ENCODE assay signal across 18 cellular contexts in genomic region chr3:150653110-150653561, GRCh38. TPM values are rescaled to one million over a fixed set of nuclear protein-coding genes. Genes with fewer than 3 reads are reported as not detected.
DNase-seq lines count a peak whose midpoint lies in the region; ATAC-seq, FAIRE-seq and TF ChIP-seq lines count a peak whose summit lies in the region.
"Had no signal": no experiment of that assay in that cellular context is flagged by ENCODE, and none has a peak within 500 bp of the region (broad histone marks: within the 10 kb centered on the region; RNA-seq: fewer than 3 reads in every experiment).

No MANE protein-coding gene starts in this region.

- H3K27ac ChIP-seq in ovary, result no peak overlapping the region
- H3K27ac ChIP-seq: gastrocnemius medialis, Peyer's patch had no signal

- TF ChIP-seq EP300 in ovary (IDR thresholded peaks at IDR 0.05), result no peak

- H3K27me3 Mint-ChIP-seq in T-helper 2 cell treated with Interferon-gamma antibody and Interleukin-4, amounts not matched to agents 5 μg/mL and 100 μg/mL, for 36 hours (ENCODE audit: low read depth), result peaks cover 23% of the 10 kb centered on the region
- H3K27me3 Mint-ChIP-seq: stimulated activated memory B cell treated with anti-CD40 and anti-IgM and Interleukin-4, amounts not matched to agents 10 μg/mL and 1 μg/mL and 100 μg/mL, for 72 hours had no signal

- no peaks in the 10 kb centered on the region for H3K36me3 Mint-ChIP-seq in T-helper 2 cell treated with Interferon-gamma antibody and Interleukin-4, amounts not matched to agents 5 μg/mL and 100 μg/mL, for 36 hours (ENCODE audit: low read depth)
- H3K36me3 Mint-ChIP-seq: stimulated activated memory B cell treated with anti-CD40 and anti-IgM and Interleukin-4, amounts not matched to agents 10 μg/mL and 1 μg/mL and 100 μg/mL, for 72 hours had no signal

- H3K9me3 Mint-ChIP-seq in T-helper 2 cell treated with Interferon-gamma antibody and Interleukin-4, amounts not matched to agents 5 μg/mL and 100 μg/mL, for 36 hours, result no peaks in the 10 kb centered on the region
- H3K9me3 Mint-ChIP-seq: stimulated activated memory B cell treated with anti-CD40 and anti-IgM and Interleukin-4, amounts not matched to agents 10 μg/mL and 1 μg/mL and 100 μg/mL, for 72 hours had no signal

- peak; percentile 90 for FAIRE-seq in GM12891 (lab: Jason Lieb, UNC)
- FAIRE-seq: kidney had no signal

- no peaks in the 10 kb centered on the region for H3K4me1 ChIP-seq in ovary (ENCODE audit: insufficient read depth)
- H3K4me1 ChIP-seq: gastrocnemius medialis, Peyer's patch had no signal

- in situ Hi-C loops in GM13976 (cut with MboI; ENCODE audit: low sequenced_read_pairs, unreplicated experiment), result no loop called here

- H3K9me3 ChIP-seq in ovary, result no peaks in the 10 kb centered on the region
- H3K9me3 ChIP-seq: gastrocnemius medialis, Peyer's patch had no signal

- H3K27ac Mint-ChIP-seq in T-helper 2 cell treated with Interferon-gamma antibody and Interleukin-4, amounts not matched to agents 5 μg/mL and 100 μg/mL, for 36 hours, result no peak overlapping the region
- H3K27ac Mint-ChIP-seq: stimulated activated memory B cell treated with anti-CD40 and anti-IgM and Interleukin-4, amounts not matched to agents 10 μg/mL and 1 μg/mL and 100 μg/mL, for 72 hours; T-helper 17 cell had no signal

- TF ChIP-seq CTCF in GM13976 (IDR thresholded peaks at IDR 0.05; ENCODE audit: borderline replicate concordance, control extremely low read depth, extremely low read depth, insufficient read depth, missing control alignments) (no peak), GM10266 (IDR thresholded peaks at IDR 0.05; ENCODE audit: control insufficient read depth, insufficient read depth, low read depth, missing control alignments) (no peak), ovary (IDR thresholded peaks at IDR 0.05) (no peak)

- H3K4me1 Mint-ChIP-seq in T-helper 2 cell treated with Interferon-gamma antibody and Interleukin-4, amounts not matched to agents 5 μg/mL and 100 μg/mL, for 36 hours (ENCODE audit: low read depth), result peaks cover 4% of the 10 kb centered on the region
- H3K4me1 Mint-ChIP-seq: T-helper 17 cell had no signal

- ATAC-seq in GM19397 (IDR thresholded peaks at IDR 0.05; ENCODE audit: unreplicated experiment), result peak; percentile 53
- peak; percentile 80 for ATAC-seq in HG02852 (IDR thresholded peaks at IDR 0.05; ENCODE audit: unreplicated experiment)
- ATAC-seq in HG03558 (IDR thresholded peaks at IDR 0.05; ENCODE audit: extremely low read depth, unreplicated experiment), result peak; percentile 42
- ATAC-seq: gastrocnemius medialis; stimulated activated memory B cell treated with anti-CD40 and anti-IgM and Interleukin-4, amounts not matched to agents 10 μg/mL and 1 μg/mL and 100 μg/mL, for 72 hours; T-helper 17 cell had no signal

- DNase-seq in GM12891 (ENCODE audit: insufficient read length, low spot score), result no peak
- no peak for DNase-seq in T-helper 2 cell treated with Interferon-gamma antibody and Interleukin-4, amounts not matched to agents 5 μg/mL and 100 μg/mL, for 36 hours (ENCODE audit: low spot score)
- DNase-seq in GM13976 (ENCODE audit: low spot score), result no peak
- DNase-seq in GM10266 (ENCODE audit: extremely low spot score), result no peak
- DNase-seq in ovary, result no peak
- DNase-seq: activated CD4-positive, alpha-beta T cell treated with anti-CD3 and anti-CD28 coated beads for 48 hours; DMS 273 treated with DMSO at 0.1 percent for 48 hours; gastrocnemius medialis; GOT3; kidney; NCI-H226; Peyer's patch; T-helper 17 cell had no signal

- intact Hi-C loops in ovary (cut with DNase I), result no loop called here

- no peak overlapping the region for H3K4me3 Mint-ChIP-seq in T-helper 2 cell treated with Interferon-gamma antibody and Interleukin-4, amounts not matched to agents 5 μg/mL and 100 μg/mL, for 36 hours
- H3K4me3 Mint-ChIP-seq: stimulated activated memory B cell treated with anti-CD40 and anti-IgM and Interleukin-4, amounts not matched to agents 10 μg/mL and 1 μg/mL and 100 μg/mL, for 72 hours; T-helper 17 cell had no signal

- H3K4me3 ChIP-seq in ovary, result no peak overlapping the region
- H3K4me3 ChIP-seq: gastrocnemius medialis, Peyer's patch had no signal

- WGBS in ovary, 3 donors, result 87 to 93% (median 88%) methylated on average over 4 of the region's 4 CpGs

- H3K36me3 ChIP-seq in ovary, result no peaks in the 10 kb centered on the region
- H3K36me3 ChIP-seq: gastrocnemius medialis, Peyer's patch had no signal

- TF ChIP-seq POLR2A in GM12891 (IDR thresholded peaks at IDR 0.05; ENCODE audit: low read depth, low read length) (no peak), ovary (IDR thresholded peaks at IDR 0.05) (no peak)

- no peaks in the 10 kb centered on the region for H3K27me3 ChIP-seq in ovary
- H3K27me3 ChIP-seq: gastrocnemius medialis, Peyer's patch had no signal

TF ChIP-seq in GM12891, 5 proteins besides CTCF, POLR2A, EP300 and RAD21:
- TF ChIP-seq PAX5 (IDR thresholded peaks at IDR 0.05; ENCODE audit: insufficient read depth, low read length, severe bottlenecking), result no peak
- TF ChIP-seq SPI1 (IDR thresholded peaks at IDR 0.05; ENCODE audit: low read depth, low read length), result 0 out of 2 replicates have a peak, but pooled peaks have one; percentile 6
- TF ChIP-seq POLR2AphosphoS5 (IDR thresholded peaks at IDR 0.05; ENCODE audit: low read depth, low read length), result no peak

RNA-seq across cellular contexts. Expression of gene SELENOT, which starts 50.0 kb away (rescaled TPM):
- polyA plus RNA-seq in GM12891 (2012; ENCODE audit: low read depth, missing spikeins), result 85.9 TPM
- total RNA-seq in ovary, result 10 to 100 TPM; 56.0 to 78.5 (median 69.1) TPM
- polyA plus RNA-seq in ovary, result 10 to 100 TPM; 43.4 to 98.1 TPM

RNA-seq across cellular contexts. Expression of gene ERICH6, which starts 50.6 kb away (rescaled TPM):
- polyA plus RNA-seq in GM12891 (2012; ENCODE audit: low read depth, missing spikeins), result not detected
- 1 to 10 TPM in 1 of 7 donors, under 1 TPM in 2, not detected in 4; 0.36 to 1.3 (median 0.51) TPM for total RNA-seq in ovary
- under 1 TPM in 1 of 2 donors, not detected in 1; 0.04 TPM for polyA plus RNA-seq in ovary
- total RNA-seq: gastrocnemius medialis, Peyer's patch, pulmonary artery endothelial cell had no signal
